In the genomic region with DNA sequence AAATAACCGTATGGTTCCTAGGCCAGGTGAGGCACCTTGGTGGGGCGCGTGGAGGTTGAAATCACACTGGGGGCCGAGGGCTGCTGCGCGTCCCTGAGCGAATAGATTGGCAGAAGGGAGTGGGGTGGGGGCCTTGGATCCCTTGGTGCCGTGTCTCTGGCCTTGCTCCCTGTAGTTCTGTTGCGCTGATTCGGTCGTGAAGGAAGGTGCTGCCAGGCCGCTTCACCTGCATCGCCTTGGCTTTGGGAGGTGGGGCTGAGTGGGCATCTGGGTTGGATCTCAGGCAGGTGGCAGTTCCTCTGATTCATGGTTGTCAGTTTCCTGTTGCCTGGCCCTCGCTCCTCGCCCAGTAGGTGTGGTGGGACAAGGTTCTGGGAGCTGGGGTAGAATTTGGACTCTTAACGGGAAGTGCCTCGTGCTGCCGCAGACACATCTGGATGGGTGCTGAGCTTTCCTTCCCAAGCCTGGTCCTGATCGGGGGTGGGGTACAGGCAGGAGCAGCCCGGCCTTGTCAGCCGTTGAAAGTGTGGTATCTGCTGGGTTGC, we compare ENCODE assay signal across 1 cellular context.
TF ChIP-seq lines count a peak whose summit lies in the region.

No MANE protein-coding gene starts in this region.

TF ChIP-seq in IMR-90, 13 proteins besides CTCF, POLR2A, EP300 and RAD21:
- TF ChIP-seq, protein P1, sequence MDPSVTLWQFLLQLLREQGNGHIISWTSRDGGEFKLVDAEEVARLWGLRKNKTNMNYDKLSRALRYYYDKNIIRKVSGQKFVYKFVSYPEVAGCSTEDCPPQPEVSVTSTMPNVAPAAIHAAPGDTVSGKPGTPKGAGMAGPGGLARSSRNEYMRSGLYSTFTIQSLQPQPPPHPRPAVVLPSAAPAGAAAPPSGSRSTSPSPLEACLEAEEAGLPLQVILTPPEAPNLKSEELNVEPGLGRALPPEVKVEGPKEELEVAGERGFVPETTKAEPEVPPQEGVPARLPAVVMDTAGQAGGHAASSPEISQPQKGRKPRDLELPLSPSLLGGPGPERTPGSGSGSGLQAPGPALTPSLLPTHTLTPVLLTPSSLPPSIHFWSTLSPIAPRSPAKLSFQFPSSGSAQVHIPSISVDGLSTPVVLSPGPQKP (IDR thresholded peaks at IDR 0.05; ENCODE audit: borderline replicate concordance, low read depth, low read length): no peak
- no peak for TF ChIP-seq CHD1 (IDR thresholded peaks at IDR 0.05; ENCODE audit: low read depth, low read length)
- no peak for TF ChIP-seq MXI1 (IDR thresholded peaks at IDR 0.05; ENCODE audit: borderline replicate concordance, low read depth, low read length)
- TF ChIP-seq CEBPB (IDR thresholded peaks at IDR 0.05; ENCODE audit: low read depth, low read length): no peak
- TF ChIP-seq FOS (IDR thresholded peaks at IDR 0.05; ENCODE audit: low read depth, low read length): no peak
- no peak for TF ChIP-seq SMC3 (IDR thresholded peaks at IDR 0.05; ENCODE audit: low read depth, low read length)
- no peak for TF ChIP-seq MAFK (IDR thresholded peaks at IDR 0.05; ENCODE audit: low read depth, low read length)
- TF ChIP-seq BHLHE40 (IDR thresholded peaks at IDR 0.05; ENCODE audit: low read depth, low read length): no peak
- TF ChIP-seq RCOR1 (IDR thresholded peaks at IDR 0.05; ENCODE audit: insufficient replicate concordance, low read length): no peak
- TF ChIP-seq, protein P2, sequence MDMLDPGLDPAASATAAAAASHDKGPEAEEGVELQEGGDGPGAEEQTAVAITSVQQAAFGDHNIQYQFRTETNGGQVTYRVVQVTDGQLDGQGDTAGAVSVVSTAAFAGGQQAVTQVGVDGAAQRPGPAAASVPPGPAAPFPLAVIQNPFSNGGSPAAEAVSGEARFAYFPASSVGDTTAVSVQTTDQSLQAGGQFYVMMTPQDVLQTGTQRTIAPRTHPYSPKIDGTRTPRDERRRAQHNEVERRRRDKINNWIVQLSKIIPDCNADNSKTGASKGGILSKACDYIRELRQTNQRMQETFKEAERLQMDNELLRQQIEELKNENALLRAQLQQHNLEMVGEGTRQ (IDR thresholded peaks at IDR 0.05; ENCODE audit: low read depth, low read length): no peak
- TF ChIP-seq RFX5 (IDR thresholded peaks at IDR 0.05; ENCODE audit: low read depth, low read length): no peak
- no peak for TF ChIP-seq MAZ (IDR thresholded peaks at IDR 0.05; ENCODE audit: borderline replicate concordance, low read depth, low read length)
- TF ChIP-seq NFE2L2 (IDR thresholded peaks at IDR 0.05; ENCODE audit: low read depth, low read length): no peak
